1 cellular context compared by ENCODE assay signal in the genomic region with DNA sequence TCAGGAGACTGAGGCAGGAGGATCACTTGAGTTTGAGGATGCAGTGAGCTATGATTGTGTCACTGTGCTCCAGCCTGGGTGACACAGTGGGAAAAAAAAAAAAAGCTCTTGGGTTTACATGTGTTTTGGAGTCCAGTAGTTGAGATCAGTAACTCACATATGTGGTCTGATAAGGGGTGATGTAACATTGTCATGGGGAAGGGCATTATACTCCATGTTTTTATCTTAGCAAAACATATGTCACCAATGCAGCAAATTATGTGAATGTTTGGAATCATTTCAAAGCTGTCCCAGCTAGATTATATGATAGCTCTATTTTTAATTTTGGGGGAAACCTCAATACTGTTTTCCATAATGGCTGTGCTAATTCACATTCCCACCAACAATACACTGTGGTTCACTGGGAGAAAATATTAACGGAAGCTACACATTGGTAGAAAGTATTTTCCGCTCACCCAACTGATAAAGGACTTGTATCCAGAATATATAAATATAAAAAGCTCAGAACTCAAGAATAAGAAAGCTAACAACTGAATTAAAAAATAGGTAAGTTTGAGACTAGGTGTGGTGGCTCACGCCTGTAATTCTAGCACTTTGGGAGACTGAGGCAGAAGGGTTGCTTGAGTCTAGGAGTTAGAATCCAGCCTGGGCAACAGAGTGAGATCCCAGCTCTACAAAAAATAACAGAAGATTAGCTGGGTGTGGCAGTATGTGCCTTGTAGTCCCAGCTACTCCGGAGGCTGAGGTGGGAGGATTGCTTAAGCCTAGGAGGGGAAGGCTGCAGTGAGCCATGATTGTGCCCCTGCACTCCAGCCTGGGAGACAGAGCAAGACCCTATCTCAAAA.
A peak's percentile ranks its signal among the peaks of the same experiment; 100 is the strongest.
TF ChIP-seq lines count a peak whose summit lies in the region.

No MANE protein-coding gene starts in this region.

TF ChIP-seq in K562, 482 proteins besides CTCF, POLR2A, EP300 and RAD21 (continued from another document and continues in another):
- TF ChIP-seq AFF1 (IDR thresholded peaks at IDR 0.05; ENCODE audit: low read depth in 1 of 2, partially characterized antibody in 2 of 2) (peak; percentile 44 to 79), ZBTB1 (CRISPR knock-in tag; IDR thresholded peaks at IDR 0.05; ENCODE audit: borderline replicate concordance, low read depth) (no peak), FOXM1 (IDR thresholded peaks at IDR 0.05; ENCODE audit: low read depth) (peak; percentile 92), FOXM1 (CRISPR knock-in tag; IDR thresholded peaks at IDR 0.05; ENCODE audit: low read depth) (no peak), CHD7 (IDR thresholded peaks at IDR 0.05; ENCODE audit: low read depth, low read length) (no peak), TBP (optimal IDR thresholded peaks at IDR 0.05; ENCODE audit: low read depth, low read length) (no peak), SMARCA5 (IDR thresholded peaks at IDR 0.05) (no peak), SIN3B (IDR thresholded peaks at IDR 0.05; ENCODE audit: low read depth) (no peak), NR4A1 (CRISPR knock-in tag; IDR thresholded peaks at IDR 0.05) (no peak), NR4A1 (tag; IDR thresholded peaks at IDR 0.05) (peak; percentile 87), SMARCB1 (IDR thresholded peaks at IDR 0.05; ENCODE audit: insufficient read length, low read depth) (no peak), ZC3H4 (CRISPR knock-in tag; IDR thresholded peaks at IDR 0.05; ENCODE audit: borderline replicate concordance) (no peak), RCOR1 (IDR thresholded peaks at IDR 0.05; ENCODE audit: borderline replicate concordance in 1 of 2, low read depth in 2 of 2, low read length in 2 of 2) (peak in 1 of 2 experiments; percentile 83; a peak in 2 of 4 replicates), RAD51 (IDR thresholded peaks at IDR 0.05; ENCODE audit: borderline replicate concordance, low read depth) (no peak), ZNF695 (CRISPR knock-in tag; IDR thresholded peaks at IDR 0.05) (no peak), ARID2 (IDR thresholded peaks at IDR 0.05) (no peak), SNRNP70 (optimal IDR thresholded peaks at IDR 0.05; ENCODE audit: low read depth, low read length) (no peak), MITF (IDR thresholded peaks at IDR 0.05) (peak; percentile 33; the same call in 1 of the 2 replicates), TBL1XR1 (IDR thresholded peaks at IDR 0.05; ENCODE audit: low read length in 2 of 2) (peak in 1 of 2 experiments; percentile 92; a peak in 2 of 4 replicates), ZNF408 (CRISPR knock-in tag; IDR thresholded peaks at IDR 0.05; ENCODE audit: low read depth) (no peak), RHOXF2B (CRISPR knock-in tag; conservative IDR thresholded peaks at IDR 0.05) (no peak), ZNF239 (CRISPR knock-in tag; IDR thresholded peaks at IDR 0.05) (0 out of 2 replicates have a peak, but pooled peaks have one; percentile 5), SRSF3 (IDR thresholded peaks at IDR 0.05; ENCODE audit: insufficient read depth, low read length) (no peak), TRIM25 (IDR thresholded peaks at IDR 0.05; ENCODE audit: borderline replicate concordance) (no peak), MBD2 (IDR thresholded peaks at IDR 0.05; ENCODE audit: borderline replicate concordance, low read depth) (peak; percentile 48; the same call in 1 of the 2 replicates), ZFP91 (CRISPR knock-in tag; IDR thresholded peaks at IDR 0.05) (no peak)
- TF ChIP-seq, protein P1, sequence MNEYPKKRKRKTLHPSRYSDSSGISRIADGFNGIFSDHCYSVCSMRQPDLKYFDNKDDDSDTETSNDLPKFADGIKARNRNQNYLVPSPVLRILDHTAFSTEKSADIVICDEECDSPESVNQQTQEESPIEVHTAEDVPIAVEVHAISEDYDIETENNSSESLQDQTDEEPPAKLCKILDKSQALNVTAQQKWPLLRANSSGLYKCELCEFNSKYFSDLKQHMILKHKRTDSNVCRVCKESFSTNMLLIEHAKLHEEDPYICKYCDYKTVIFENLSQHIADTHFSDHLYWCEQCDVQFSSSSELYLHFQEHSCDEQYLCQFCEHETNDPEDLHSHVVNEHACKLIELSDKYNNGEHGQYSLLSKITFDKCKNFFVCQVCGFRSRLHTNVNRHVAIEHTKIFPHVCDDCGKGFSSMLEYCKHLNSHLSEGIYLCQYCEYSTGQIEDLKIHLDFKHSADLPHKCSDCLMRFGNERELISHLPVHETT (CRISPR knock-in tag; conservative IDR thresholded peaks at IDR 0.05 in 1 of 2, IDR thresholded peaks at IDR 0.05 in 1 of 2): peak in 1 of 2 experiments; percentile 68; a peak in 1 of 4 replicates
- TF ChIP-seq, protein P2, sequence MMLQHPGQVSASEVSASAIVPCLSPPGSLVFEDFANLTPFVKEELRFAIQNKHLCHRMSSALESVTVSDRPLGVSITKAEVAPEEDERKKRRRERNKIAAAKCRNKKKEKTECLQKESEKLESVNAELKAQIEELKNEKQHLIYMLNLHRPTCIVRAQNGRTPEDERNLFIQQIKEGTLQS (IDR thresholded peaks at IDR 0.05): peak; percentile 97
- TF ChIP-seq, protein P2 (CRISPR knock-in tag; conservative IDR thresholded peaks at IDR 0.05): peak; percentile 96
